Comparison of ENCODE assay signal across 1 cellular context in the genomic region with DNA sequence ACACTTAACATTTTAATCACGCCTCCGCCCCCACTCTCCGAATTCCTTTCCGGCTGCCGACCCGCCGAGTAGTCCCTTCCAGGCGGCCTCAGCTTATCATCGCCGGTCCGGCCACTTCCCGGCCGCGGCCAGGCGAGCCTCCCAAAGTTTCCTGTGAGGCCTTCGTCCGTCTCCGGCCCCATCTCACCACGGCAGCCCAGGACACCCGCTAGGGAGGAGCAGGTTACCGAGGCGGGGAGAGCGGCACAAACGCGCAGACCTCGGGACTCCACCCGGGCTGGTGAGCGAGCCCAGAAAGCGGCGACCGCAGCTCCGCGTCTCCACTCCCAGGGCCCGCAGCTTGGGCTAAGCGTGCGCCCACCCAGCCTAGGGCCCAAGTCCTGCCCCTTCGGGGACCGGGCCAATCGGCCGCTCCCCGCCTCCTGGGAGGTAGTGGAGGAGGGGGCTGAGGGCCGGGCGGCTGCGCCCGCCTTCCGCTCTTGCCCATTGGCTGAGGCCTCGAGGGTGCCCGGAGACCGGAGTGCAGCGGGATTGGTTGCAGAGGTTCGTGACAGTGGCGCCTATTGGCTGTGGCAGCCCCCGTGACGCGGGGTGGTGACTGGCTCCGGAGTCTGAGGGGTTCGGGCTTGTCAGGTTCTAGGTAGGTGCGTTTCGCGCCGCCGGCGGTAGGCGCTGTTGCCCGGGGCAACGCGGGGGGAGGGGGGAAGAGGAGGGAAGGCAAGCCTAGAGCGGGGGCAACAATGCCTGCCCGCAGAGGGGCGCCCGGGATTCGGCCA.
TF ChIP-seq lines count a peak whose summit lies in the region.

No MANE protein-coding gene starts in this region.

TF ChIP-seq in K562, 482 proteins besides CTCF, POLR2A, EP300 and RAD21 (continued from another document and continues in another):
- TF ChIP-seq E2F1 (CRISPR knock-in tag; IDR thresholded peaks at IDR 0.05) (no peak), POLR3G (IDR thresholded peaks at IDR 0.05; ENCODE audit: extremely low read depth, insufficient read length, insufficient replicate concordance) (no peak), COPS2 (conservative IDR thresholded peaks at IDR 0.05) (no peak), HIVEP1 (CRISPR knock-in tag; IDR thresholded peaks at IDR 0.05) (no peak), KLF13 (tag; IDR thresholded peaks at IDR 0.05; ENCODE audit: borderline replicate concordance, low read depth) (peak; percentile 64; the same call in 1 of the 2 replicates), SP1 (CRISPR knock-in tag; IDR thresholded peaks at IDR 0.05) (peak; percentile 66; the same call in 1 of the 2 replicates), ZNF140 (CRISPR knock-in tag; IDR thresholded peaks at IDR 0.05) (no peak), THRB (CRISPR knock-in tag; conservative IDR thresholded peaks at IDR 0.05) (no peak), ZNF644 (tag; IDR thresholded peaks at IDR 0.05; ENCODE audit: low read depth) (no peak), GTF2B (IDR thresholded peaks at IDR 0.05; ENCODE audit: extremely low read depth, insufficient read length) (no peak), MIER1 (IDR thresholded peaks at IDR 0.05; ENCODE audit: low read depth) (no peak), CBX1 (IDR thresholded peaks at IDR 0.05; ENCODE audit: low read depth) (peak; percentile 77; the same call in 1 of the 2 replicates), ZNF311 (CRISPR knock-in tag; IDR thresholded peaks at IDR 0.05) (no peak), DACH1 (IDR thresholded peaks at IDR 0.05; ENCODE audit: partially characterized antibody) (no peak), NFE2L1 (tag; IDR thresholded peaks at IDR 0.05; ENCODE audit: borderline replicate concordance, low read depth) (no peak), NCOA4 (IDR thresholded peaks at IDR 0.05; ENCODE audit: partially characterized antibody) (no peak), CREB5 (CRISPR knock-in tag; IDR thresholded peaks at IDR 0.05) (no peak), NFRKB (IDR thresholded peaks at IDR 0.05; ENCODE audit: low read depth) (peak; percentile 71; the same call in 1 of the 2 replicates), ZBTB12 (CRISPR knock-in tag; IDR thresholded peaks at IDR 0.05) (no peak), FOXP1 (CRISPR knock-in tag; IDR thresholded peaks at IDR 0.05) (no peak; the same call in 1 of the 2 replicates), ZNF184 (CRISPR knock-in tag; IDR thresholded peaks at IDR 0.05) (no peak), ZBTB26 (CRISPR knock-in tag; IDR thresholded peaks at IDR 0.05) (no peak), TSC22D4 (tag; IDR thresholded peaks at IDR 0.05) (no peak), CHCHD3 (CRISPR knock-in tag; IDR thresholded peaks at IDR 0.05) (peak; percentile 67; the same call in 1 of the 2 replicates), KLF16 (IDR thresholded peaks at IDR 0.05) (no peak), E2F3 (CRISPR knock-in tag; IDR thresholded peaks at IDR 0.05) (no peak; the same call in 1 of the 2 replicates), RCOR1 (IDR thresholded peaks at IDR 0.05; ENCODE audit: borderline replicate concordance in 1 of 2, low read depth in 2 of 2, low read length in 2 of 2) (no peak), SIX5 (IDR thresholded peaks at IDR 0.05; ENCODE audit: borderline replicate concordance in 1 of 2, insufficient read depth in 1 of 2, low read depth in 1 of 2, low read length in 2 of 2) (no peak), ASH1L (IDR thresholded peaks at IDR 0.05; ENCODE audit: borderline replicate concordance, low read depth, partially characterized antibody) (peak; percentile 93), HNRNPUL1 (IDR thresholded peaks at IDR 0.05; ENCODE audit: low read length) (no peak), STAT5A (IDR thresholded peaks at IDR 0.05; ENCODE audit: borderline replicate concordance, low read length) (no peak; the same call in 1 of the 2 replicates), ZNF347 (CRISPR knock-in tag; IDR thresholded peaks at IDR 0.05; ENCODE audit: low read depth) (no peak), HDAC2 (IDR thresholded peaks at IDR 0.05) (peak; percentile 31), ZNF785 (CRISPR knock-in tag; IDR thresholded peaks at IDR 0.05) (no peak), PHB (CRISPR knock-in tag; IDR thresholded peaks at IDR 0.05) (peak; percentile 89; the same call in 1 of the 2 replicates)
- TF ChIP-seq, protein P1, sequence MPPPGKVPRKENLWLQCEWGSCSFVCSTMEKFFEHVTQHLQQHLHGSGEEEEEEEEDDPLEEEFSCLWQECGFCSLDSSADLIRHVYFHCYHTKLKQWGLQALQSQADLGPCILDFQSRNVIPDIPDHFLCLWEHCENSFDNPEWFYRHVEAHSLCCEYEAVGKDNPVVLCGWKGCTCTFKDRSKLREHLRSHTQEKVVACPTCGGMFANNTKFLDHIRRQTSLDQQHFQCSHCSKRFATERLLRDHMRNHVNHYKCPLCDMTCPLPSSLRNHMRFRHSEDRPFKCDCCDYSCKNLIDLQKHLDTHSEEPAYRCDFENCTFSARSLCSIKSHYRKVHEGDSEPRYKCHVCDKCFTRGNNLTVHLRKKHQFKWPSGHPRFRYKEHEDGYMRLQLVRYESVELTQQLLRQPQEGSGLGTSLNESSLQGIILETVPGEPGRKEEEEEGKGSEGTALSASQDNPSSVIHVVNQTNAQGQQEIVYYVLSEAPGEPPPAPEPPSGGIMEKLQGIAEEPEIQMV (tag; conservative IDR thresholded peaks at IDR 0.05; ENCODE audit: low read depth) = no peak
- TF ChIP-seq, protein P2, sequence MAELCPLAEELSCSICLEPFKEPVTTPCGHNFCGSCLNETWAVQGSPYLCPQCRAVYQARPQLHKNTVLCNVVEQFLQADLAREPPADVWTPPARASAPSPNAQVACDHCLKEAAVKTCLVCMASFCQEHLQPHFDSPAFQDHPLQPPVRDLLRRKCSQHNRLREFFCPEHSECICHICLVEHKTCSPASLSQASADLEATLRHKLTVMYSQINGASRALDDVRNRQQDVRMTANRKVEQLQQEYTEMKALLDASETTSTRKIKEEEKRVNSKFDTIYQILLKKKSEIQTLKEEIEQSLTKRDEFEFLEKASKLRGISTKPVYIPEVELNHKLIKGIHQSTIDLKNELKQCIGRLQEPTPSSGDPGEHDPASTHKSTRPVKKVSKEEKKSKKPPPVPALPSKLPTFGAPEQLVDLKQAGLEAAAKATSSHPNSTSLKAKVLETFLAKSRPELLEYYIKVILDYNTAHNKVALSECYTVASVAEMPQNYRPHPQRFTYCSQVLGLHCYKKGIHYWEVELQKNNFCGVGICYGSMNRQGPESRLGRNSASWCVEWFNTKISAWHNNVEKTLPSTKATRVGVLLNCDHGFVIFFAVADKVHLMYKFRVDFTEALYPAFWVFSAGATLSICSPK (IDR thresholded peaks at IDR 0.05; ENCODE audit: borderline replicate concordance) = no peak
- TF ChIP-seq, protein P3, sequence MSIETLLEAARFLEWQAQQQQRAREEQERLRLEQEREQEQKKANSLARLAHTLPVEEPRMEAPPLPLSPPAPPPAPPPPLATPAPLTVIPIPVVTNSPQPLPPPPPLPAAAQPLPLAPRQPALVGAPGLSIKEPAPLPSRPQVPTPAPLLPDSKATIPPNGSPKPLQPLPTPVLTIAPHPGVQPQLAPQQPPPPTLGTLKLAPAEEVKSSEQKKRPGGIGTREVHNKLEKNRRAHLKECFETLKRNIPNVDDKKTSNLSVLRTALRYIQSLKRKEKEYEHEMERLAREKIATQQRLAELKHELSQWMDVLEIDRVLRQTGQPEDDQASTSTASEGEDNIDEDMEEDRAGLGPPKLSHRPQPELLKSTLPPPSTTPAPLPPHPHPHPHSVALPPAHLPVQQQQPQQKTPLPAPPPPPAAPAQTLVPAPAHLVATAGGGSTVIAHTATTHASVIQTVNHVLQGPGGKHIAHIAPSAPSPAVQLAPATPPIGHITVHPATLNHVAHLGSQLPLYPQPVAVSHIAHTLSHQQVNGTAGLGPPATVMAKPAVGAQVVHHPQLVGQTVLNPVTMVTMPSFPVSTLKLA (conservative IDR thresholded peaks at IDR 0.05) = peak; percentile 10 to 65; a peak in 1 of 4 replicates
- TF ChIP-seq, protein P4, sequence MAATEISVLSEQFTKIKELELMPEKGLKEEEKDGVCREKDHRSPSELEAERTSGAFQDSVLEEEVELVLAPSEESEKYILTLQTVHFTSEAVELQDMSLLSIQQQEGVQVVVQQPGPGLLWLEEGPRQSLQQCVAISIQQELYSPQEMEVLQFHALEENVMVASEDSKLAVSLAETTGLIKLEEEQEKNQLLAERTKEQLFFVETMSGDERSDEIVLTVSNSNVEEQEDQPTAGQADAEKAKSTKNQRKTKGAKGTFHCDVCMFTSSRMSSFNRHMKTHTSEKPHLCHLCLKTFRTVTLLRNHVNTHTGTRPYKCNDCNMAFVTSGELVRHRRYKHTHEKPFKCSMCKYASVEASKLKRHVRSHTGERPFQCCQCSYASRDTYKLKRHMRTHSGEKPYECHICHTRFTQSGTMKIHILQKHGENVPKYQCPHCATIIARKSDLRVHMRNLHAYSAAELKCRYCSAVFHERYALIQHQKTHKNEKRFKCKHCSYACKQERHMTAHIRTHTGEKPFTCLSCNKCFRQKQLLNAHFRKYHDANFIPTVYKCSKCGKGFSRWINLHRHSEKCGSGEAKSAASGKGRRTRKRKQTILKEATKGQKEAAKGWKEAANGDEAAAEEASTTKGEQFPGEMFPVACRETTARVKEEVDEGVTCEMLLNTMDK (IDR thresholded peaks at IDR 0.05; ENCODE audit: borderline replicate concordance, insufficient read depth, low read depth, low read length, poor library complexity, severe bottlenecking) = peak; percentile 12
- TF ChIP-seq, protein P5, sequence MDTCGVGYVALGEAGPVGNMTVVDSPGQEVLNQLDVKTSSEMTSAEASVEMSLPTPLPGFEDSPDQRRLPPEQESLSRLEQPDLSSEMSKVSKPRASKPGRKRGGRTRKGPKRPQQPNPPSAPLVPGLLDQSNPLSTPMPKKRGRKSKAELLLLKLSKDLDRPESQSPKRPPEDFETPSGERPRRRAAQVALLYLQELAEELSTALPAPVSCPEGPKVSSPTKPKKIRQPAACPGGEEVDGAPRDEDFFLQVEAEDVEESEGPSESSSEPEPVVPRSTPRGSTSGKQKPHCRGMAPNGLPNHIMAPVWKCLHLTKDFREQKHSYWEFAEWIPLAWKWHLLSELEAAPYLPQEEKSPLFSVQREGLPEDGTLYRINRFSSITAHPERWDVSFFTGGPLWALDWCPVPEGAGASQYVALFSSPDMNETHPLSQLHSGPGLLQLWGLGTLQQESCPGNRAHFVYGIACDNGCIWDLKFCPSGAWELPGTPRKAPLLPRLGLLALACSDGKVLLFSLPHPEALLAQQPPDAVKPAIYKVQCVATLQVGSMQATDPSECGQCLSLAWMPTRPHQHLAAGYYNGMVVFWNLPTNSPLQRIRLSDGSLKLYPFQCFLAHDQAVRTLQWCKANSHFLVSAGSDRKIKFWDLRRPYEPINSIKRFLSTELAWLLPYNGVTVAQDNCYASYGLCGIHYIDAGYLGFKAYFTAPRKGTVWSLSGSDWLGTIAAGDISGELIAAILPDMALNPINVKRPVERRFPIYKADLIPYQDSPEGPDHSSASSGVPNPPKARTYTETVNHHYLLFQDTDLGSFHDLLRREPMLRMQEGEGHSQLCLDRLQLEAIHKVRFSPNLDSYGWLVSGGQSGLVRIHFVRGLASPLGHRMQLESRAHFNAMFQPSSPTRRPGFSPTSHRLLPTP (IDR thresholded peaks at IDR 0.05; ENCODE audit: borderline replicate concordance, extremely low read depth, insufficient read length) = no peak
